11 cellular contexts compared by ENCODE assay signal in the genomic region with DNA sequence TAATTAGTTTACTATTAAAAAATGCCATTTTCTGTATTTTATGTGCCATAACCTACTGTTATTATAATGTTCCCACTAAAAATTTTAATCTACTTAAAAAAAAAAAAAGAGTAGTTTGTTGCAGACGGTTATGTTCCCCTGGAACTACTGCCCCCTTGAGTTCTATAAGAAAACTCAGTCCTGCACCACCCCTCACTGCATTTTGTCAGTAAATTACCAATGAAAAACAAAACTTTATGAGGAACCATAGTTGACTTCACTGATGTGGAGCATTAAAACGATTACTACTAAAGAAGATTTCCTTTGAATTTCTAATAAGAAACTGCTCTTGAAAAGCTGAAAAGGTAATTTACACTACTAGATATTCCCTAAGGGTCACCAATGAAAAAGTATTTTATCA.
A peak's percentile ranks its signal among the peaks of the same experiment; 100 is the strongest.
DNase-seq lines count a peak whose midpoint lies in the region; ATAC-seq and TF ChIP-seq lines count a peak whose summit lies in the region.
"Had no signal": no experiment of that assay in that cellular context is flagged by ENCODE, and none has a peak within 500 bp of the region (broad histone marks: within the 10 kb centered on the region; RNA-seq: fewer than 3 reads in every experiment).

No MANE protein-coding gene starts in this region.

- H3K4me1 ChIP-seq in SK-N-SH (ENCODE audit: control insufficient read depth in 1 of 2, insufficient read depth in 2 of 2, low read depth in 1 of 2, low read length in 1 of 2) = no peaks in the 10 kb centered on the region
- no peaks in the 10 kb centered on the region for H3K4me1 ChIP-seq in testis

- H3K27ac ChIP-seq in SK-N-SH (ENCODE audit: low read depth in 2 of 2, low read length in 1 of 2) (no peak overlapping the region), testis (no peak overlapping the region)
- H3K27ac ChIP-seq: thoracic aorta had no signal

- H3K27me3 Mint-ChIP-seq in effector memory CD8-positive, alpha-beta T cell = no peaks in the 10 kb centered on the region
- H3K27me3 Mint-ChIP-seq: naive thymus-derived CD4-positive, alpha-beta T cell had no signal

- no peak overlapping the region for H3K27ac Mint-ChIP-seq in effector memory CD8-positive, alpha-beta T cell
- H3K27ac Mint-ChIP-seq: naive thymus-derived CD4-positive, alpha-beta T cell had no signal

- H4K20me1 ChIP-seq in SK-N-SH (ENCODE audit: insufficient read depth) = no peaks in the 10 kb centered on the region

- no peak overlapping the region for H3K4me3 Mint-ChIP-seq in effector memory CD8-positive, alpha-beta T cell
- H3K4me3 Mint-ChIP-seq: naive thymus-derived CD4-positive, alpha-beta T cell had no signal

- no peak overlapping the region; a peak in 1 of 4 replicates for H3K4me3 ChIP-seq in SK-N-SH (ENCODE audit: low read depth in 2 of 2, low read length in 1 of 2)
- H3K4me3 ChIP-seq in testis = no peak overlapping the region
- H3K4me3 ChIP-seq: thoracic aorta had no signal

- H3K9me2 ChIP-seq in SK-N-SH = no peaks in the 10 kb centered on the region

- TF ChIP-seq POLR2A in testis (IDR thresholded peaks at IDR 0.05) = no peak

- H3F3A ChIP-seq in SK-N-SH (replicated peaks; ENCODE audit: insufficient read depth) = no peaks in the 10 kb centered on the region

- peaks cover 0 to 7% of the 10 kb centered on the region in 2 donors for H3K4me1 Mint-ChIP-seq in effector memory CD8-positive, alpha-beta T cell (ENCODE audit: low read depth in 2 of 2)

- WGBS in SK-N-SH (ENCODE audit: low lambda C conversion rate) = 20% methylated on average over 2 of the region's 2 CpGs
- 50 to 54% methylated on average over 2 of the region's 2 CpGs for WGBS in testis, 2 donors

- no peaks in the 10 kb centered on the region for H3K36me3 ChIP-seq in SK-N-SH (replicated peaks in 1 of 2; ENCODE audit: control insufficient read depth in 1 of 2, insufficient read depth in 2 of 2, low read length in 1 of 2)
- no peaks in the 10 kb centered on the region for H3K36me3 ChIP-seq in testis (ENCODE audit: low read depth, missing control alignments)
- H3K36me3 ChIP-seq: thoracic aorta had no signal

- TF ChIP-seq CTCF in SK-N-SH (IDR thresholded peaks at IDR 0.05) = peak; percentile 65
- TF ChIP-seq CTCF in testis (IDR thresholded peaks at IDR 0.05) = peak in 1 of 3 experiments; percentile 24

- H3K36me3 Mint-ChIP-seq in effector memory CD8-positive, alpha-beta T cell (ENCODE audit: insufficient read depth) = no peaks in the 10 kb centered on the region

- H3K9ac ChIP-seq in SK-N-SH = no peak overlapping the region

- no peaks in the 10 kb centered on the region for H3K9me3 Mint-ChIP-seq in effector memory CD8-positive, alpha-beta T cell

- intact Hi-C loops in testis (cut with DNase I; ENCODE audit: low total_unique reads) = no loop called here

- TF ChIP-seq EP300 in SK-N-SH (IDR thresholded peaks at IDR 0.05; ENCODE audit: borderline replicate concordance in 1 of 2, low read depth in 1 of 2, low read length in 1 of 2) = no peak

- no peaks in the 10 kb centered on the region for H3K79me2 ChIP-seq in SK-N-SH (ENCODE audit: insufficient read depth)

- no peaks in the 10 kb centered on the region for H3K9me3 ChIP-seq in SK-N-SH
- H3K9me3 ChIP-seq in testis = no peaks in the 10 kb centered on the region
- H3K9me3 ChIP-seq: thoracic aorta had no signal

- peak; percentile 68 for TF ChIP-seq RAD21 in SK-N-SH (IDR thresholded peaks at IDR 0.05; ENCODE audit: low read length)

- CTCF ChIA-PET in SK-N-SH (lab: Yijun Ruan, JAX) = interaction anchor here (0.6 to 2.1 kb wide), 12 partner anchors 9 to 828 kb away, joined by 3 to 9 read pairs (median 3); no protein-coding TSS in a partner anchor

- H3K27me3 ChIP-seq in SK-N-SH (ENCODE audit: insufficient read depth) = no peaks in the 10 kb centered on the region
- H3K27me3 ChIP-seq in testis = no peaks in the 10 kb centered on the region

- H3K4me2 ChIP-seq in SK-N-SH = no peak overlapping the region

- DNase-seq in COLO829 (ENCODE audit: low spot score) (peak; percentile 9), SK-N-SH (peak; percentile 41), iris pigment epithelial cell (ENCODE audit: low read depth) (peak; percentile 38), testis (no peak), GF-D8 (lab: John Stamatoyannopoulos, UW) (no peak)
- DNase-seq in effector memory CD8-positive, alpha-beta T cell = no peak
- DNase-seq in stimulated activated CD4-positive, alpha-beta T cell treated with anti-CD3 and anti-CD28 coated beads, Interleukin-4, amount 100 ng/mL, for 4 hours = no peak
- DNase-seq: amygdala had no signal

- POLR2A ChIA-PET in SK-N-SH (lab: Yijun Ruan, JAX) = no interaction called here

- peak; percentile 51 for ATAC-seq in GM21723 (IDR thresholded peaks at IDR 0.05; ENCODE audit: unreplicated experiment)
- no peak for ATAC-seq in effector memory CD8-positive, alpha-beta T cell (replicated peaks)
- ATAC-seq: naive thymus-derived CD4-positive, alpha-beta T cell had no signal

- no peak overlapping the region for H2AFZ ChIP-seq in SK-N-SH (ENCODE audit: low read depth)

TF ChIP-seq in SK-N-SH, 30 proteins besides CTCF, POLR2A, EP300 and RAD21:
- no peak for TF ChIP-seq ELF1 (IDR thresholded peaks at IDR 0.05)
- peak; percentile 31; the same call in 1 of the 2 replicates for TF ChIP-seq SMC3 (IDR thresholded peaks at IDR 0.05; ENCODE audit: low read depth, low read length)

Comparison
In these comparisons a context has a peak if more than half of its experiments do, and no peak if none do; other contexts are left out.
1. DNase-seq: peak in COLO829 (single experiment), SK-N-SH (single experiment) and iris pigment epithelial cell (single experiment); none in testis (single experiment), effector memory CD8-positive, alpha-beta T cell (0 of 3), stimulated activated CD4-positive, alpha-beta T cell treated with anti-CD3 and anti-CD28 coated beads, Interleukin-4, amount 100 ng/mL, for 4 hours (0 of 2) and GF-D8 (single experiment).